ENCODE assay signal across 2 cellular contexts in the genomic region with DNA sequence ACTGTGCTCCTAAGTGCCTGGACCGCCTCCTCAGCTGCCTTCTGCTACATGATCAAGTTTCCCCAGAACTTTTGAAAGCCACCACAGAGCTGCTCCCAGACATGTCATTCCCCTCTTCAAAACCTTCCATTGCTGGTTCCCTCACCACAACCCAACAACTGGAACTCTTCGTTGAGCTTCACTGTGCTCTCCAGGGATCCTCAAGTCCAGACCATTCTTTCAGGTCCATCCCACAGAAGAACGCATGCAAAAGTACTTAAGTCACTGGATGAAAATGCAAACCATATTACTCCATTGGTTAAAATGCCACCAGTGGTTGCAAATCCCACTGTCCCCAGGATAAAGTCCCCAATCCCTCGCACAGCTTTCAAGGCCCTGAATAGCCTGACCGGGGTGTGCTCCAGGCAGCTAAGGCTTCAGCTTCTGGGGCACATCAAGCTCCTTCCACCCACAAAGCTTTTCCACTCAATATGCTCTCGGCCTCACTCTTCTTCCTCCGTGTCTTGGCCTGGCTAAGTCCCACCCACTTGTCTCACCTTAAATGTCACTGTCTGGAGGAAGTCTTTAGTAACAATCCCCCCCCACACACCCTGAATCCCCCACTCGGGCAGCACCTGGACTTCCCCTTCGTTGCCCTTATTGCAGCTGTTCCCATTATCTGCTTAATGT.
A peak's percentile ranks its signal among the peaks of the same experiment; 100 is the strongest.
TF ChIP-seq lines count a peak whose summit lies in the region.

No MANE protein-coding gene starts in this region.

TF ChIP-seq in HEK293, 187 proteins besides CTCF, POLR2A, EP300 and RAD21:
- TF ChIP-seq, protein P1, sequence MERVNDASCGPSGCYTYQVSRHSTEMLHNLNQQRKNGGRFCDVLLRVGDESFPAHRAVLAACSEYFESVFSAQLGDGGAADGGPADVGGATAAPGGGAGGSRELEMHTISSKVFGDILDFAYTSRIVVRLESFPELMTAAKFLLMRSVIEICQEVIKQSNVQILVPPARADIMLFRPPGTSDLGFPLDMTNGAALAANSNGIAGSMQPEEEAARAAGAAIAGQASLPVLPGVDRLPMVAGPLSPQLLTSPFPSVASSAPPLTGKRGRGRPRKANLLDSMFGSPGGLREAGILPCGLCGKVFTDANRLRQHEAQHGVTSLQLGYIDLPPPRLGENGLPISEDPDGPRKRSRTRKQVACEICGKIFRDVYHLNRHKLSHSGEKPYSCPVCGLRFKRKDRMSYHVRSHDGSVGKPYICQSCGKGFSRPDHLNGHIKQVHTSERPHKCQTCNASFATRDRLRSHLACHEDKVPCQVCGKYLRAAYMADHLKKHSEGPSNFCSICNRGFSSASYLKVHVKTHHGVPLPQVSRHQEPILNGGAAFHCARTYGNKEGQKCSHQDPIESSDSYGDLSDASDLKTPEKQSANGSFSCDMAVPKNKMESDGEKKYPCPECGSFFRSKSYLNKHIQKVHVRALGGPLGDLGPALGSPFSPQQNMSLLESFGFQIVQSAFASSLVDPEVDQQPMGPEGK (tag by site-specific recombination; IDR thresholded peaks at IDR 0.05), result no peak
- TF ChIP-seq ZNF501 (tag by site-specific recombination; IDR thresholded peaks at IDR 0.05) (no peak), ZNF10 (tag by site-specific recombination; IDR thresholded peaks at IDR 0.05) (no peak), RBAK (tag by site-specific recombination; IDR thresholded peaks at IDR 0.05) (no peak), ZFHX2 (tag by site-specific recombination; conservative IDR thresholded peaks at IDR 0.05) (0 out of 2 replicates have a peak, but pooled peaks have one; percentile 43)
- TF ChIP-seq, protein P2, sequence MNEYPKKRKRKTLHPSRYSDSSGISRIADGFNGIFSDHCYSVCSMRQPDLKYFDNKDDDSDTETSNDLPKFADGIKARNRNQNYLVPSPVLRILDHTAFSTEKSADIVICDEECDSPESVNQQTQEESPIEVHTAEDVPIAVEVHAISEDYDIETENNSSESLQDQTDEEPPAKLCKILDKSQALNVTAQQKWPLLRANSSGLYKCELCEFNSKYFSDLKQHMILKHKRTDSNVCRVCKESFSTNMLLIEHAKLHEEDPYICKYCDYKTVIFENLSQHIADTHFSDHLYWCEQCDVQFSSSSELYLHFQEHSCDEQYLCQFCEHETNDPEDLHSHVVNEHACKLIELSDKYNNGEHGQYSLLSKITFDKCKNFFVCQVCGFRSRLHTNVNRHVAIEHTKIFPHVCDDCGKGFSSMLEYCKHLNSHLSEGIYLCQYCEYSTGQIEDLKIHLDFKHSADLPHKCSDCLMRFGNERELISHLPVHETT (tag by site-specific recombination; IDR thresholded peaks at IDR 0.05), result no peak

TF ChIP-seq in K562, 482 proteins besides CTCF, POLR2A, EP300 and RAD21 (continued from another document):
- TF ChIP-seq ZEB2 (IDR thresholded peaks at IDR 0.05) (0 out of 2 replicates have a peak, but pooled peaks have one; percentile 17), SP1 (CRISPR knock-in tag; IDR thresholded peaks at IDR 0.05) (0 out of 2 replicates have a peak, but pooled peaks have one; percentile 22), CBFA2T3 (IDR thresholded peaks at IDR 0.05) (peak; percentile 44; the same call in 1 of the 2 replicates), ZNF766 (CRISPR knock-in tag; conservative IDR thresholded peaks at IDR 0.05) (no peak), FUS (optimal IDR thresholded peaks at IDR 0.05; ENCODE audit: low read depth, low read length) (no peak), SPI1 (IDR thresholded peaks at IDR 0.05; ENCODE audit: borderline replicate concordance, low read depth, low read length) (peak; percentile 34; the same call in 1 of the 2 replicates), CBFA2T2 (conservative IDR thresholded peaks at IDR 0.05) (peak; percentile 15; the same call in 1 of the 2 replicates), SMARCE1 (IDR thresholded peaks at IDR 0.05) (0 out of 2 replicates have a peak, but pooled peaks have one; percentile 26), LEF1 (IDR thresholded peaks at IDR 0.05) (no peak)
- TF ChIP-seq, protein P3, sequence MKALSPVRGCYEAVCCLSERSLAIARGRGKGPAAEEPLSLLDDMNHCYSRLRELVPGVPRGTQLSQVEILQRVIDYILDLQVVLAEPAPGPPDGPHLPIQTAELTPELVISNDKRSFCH (CRISPR knock-in tag; IDR thresholded peaks at IDR 0.05), result no peak
- TF ChIP-seq, protein P3 (tag; IDR thresholded peaks at IDR 0.05), result no peak
